ENCODE assay signal across 24 cellular contexts in genomic region chr19:2351591-2351990, GRCh38. TPM values are rescaled to one million over a fixed set of nuclear protein-coding genes. Genes with fewer than 3 reads are reported as not detected.
"Had no signal": no experiment of that assay in that cellular context is flagged by ENCODE, and none has a peak within 500 bp of the region (broad histone marks: within the 10 kb centered on the region; RNA-seq: fewer than 3 reads in every experiment).

No MANE protein-coding gene starts in this region.

- ATAC-seq: K562, Panc1, PC-3, Right ventricle myocardium inferior, SK-N-SH treated with all-trans-retinoic acid at 6 μM for 48 hours had no signal

- H3K27ac Mint-ChIP-seq: IgD-negative memory B cell had no signal

- H3K27ac ChIP-seq: HL-60, KMS-11, RWPE1, SJCRH30 had no signal

- H3K4me3 Mint-ChIP-seq: IgD-negative memory B cell had no signal

- H3K27me3 ChIP-seq: SJCRH30 had no signal

- H3K9me3 Mint-ChIP-seq: IgD-negative memory B cell had no signal

- H3K4me3 ChIP-seq: K562, SJCRH30 had no signal

- FAIRE-seq: HTR-8/SVneo, K562 had no signal

- H3K4me1 Mint-ChIP-seq: IgD-negative memory B cell had no signal

- DNase-seq: Kasumi-1, MM.1S, NCI-H1092 treated with DMSO at 0.1 percent for 48 hours, NCI-H1436, NCI-H187, NCI-H2029 treated with DMSO at 0.1 percent for 48 hours, NCI-H2107, NCI-H2227 treated with DMSO at 0.1 percent for 48 hours, NCI-H524, NCI-H69, NCI-H774, PC-3, SHP77 treated with DMSO at 0.1 percent for 48 hours, SJCRH30 had no signal

- H3K9me3 ChIP-seq: SJCRH30 had no signal

- H3K27me3 Mint-ChIP-seq: IgD-negative memory B cell had no signal

RNA-seq across cellular contexts. Expression of gene TMPRSS9, which starts 8.5 kb away (rescaled TPM):
- total RNA-seq: K562, M059J, PC-3, Right ventricle myocardium inferior had no signal
- polyA plus RNA-seq: IgD-negative memory B cell had no signal

RNA-seq across cellular contexts. Expression of gene LINGO3, which starts 43.6 kb away (rescaled TPM):
- total RNA-seq: M059J, PC-3, Right ventricle myocardium inferior, SJCRH30 had no signal
